Comparison of ENCODE assay signal across 9 cellular contexts in the genomic region with DNA sequence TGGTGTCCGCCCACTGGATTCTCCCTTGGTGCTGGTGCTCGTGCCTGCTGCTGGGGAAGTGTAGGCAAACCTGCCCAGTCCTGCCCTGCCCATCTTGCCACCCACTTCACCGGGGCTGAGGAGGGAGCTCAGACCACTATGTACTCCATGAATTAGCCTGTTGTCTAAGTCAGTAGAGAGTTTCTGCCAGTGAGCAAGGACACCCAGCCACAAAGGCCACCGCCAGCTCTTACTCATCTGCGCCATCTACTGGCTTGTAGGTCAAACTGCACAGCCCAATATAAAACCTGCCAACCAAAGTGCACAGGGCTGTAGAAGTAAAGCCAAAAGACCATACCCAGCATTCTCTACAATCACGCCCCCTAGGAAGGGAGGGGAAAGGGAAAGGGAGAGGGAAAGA.
A peak's percentile ranks its signal among the peaks of the same experiment; 100 is the strongest.
DNase-seq lines count a peak whose midpoint lies in the region; ATAC-seq and TF ChIP-seq lines count a peak whose summit lies in the region.
"Had no signal": no experiment of that assay in that cellular context is flagged by ENCODE, and none has a peak within 500 bp of the region (broad histone marks: within the 10 kb centered on the region; RNA-seq: fewer than 3 reads in every experiment).

No MANE protein-coding gene starts in this region.

- no peak overlapping the region for H3K4me3 ChIP-seq in A673 (ENCODE audit: low read depth, low read length, poor library complexity, severe bottlenecking)

- peaks cover 25% of the 10 kb centered on the region for H3K9me3 ChIP-seq in A673 (ENCODE audit: low read depth, low read length, poor library complexity, severe bottlenecking)

- H3K27me3 ChIP-seq in A673 (replicated peaks; ENCODE audit: insufficient read depth, low read depth, low read length, poor library complexity) (peaks cover 5% of the 10 kb centered on the region), foreskin keratinocyte (no peaks in the 10 kb centered on the region)
- H3K27me3 ChIP-seq: neutrophil had no signal

- H3K4me1 ChIP-seq in A673 (ENCODE audit: insufficient read depth, low read length, poor library complexity, severe bottlenecking) (no peaks in the 10 kb centered on the region), foreskin keratinocyte (no peaks in the 10 kb centered on the region)

- CTCF ChIA-PET in A673 (lab: Charles Lee), result no interaction called here

- POLR2A ChIA-PET in A673 (lab: Charles Lee; ENCODE audit: low non-redundant PET), result no interaction called here

- intact Hi-C loops in A673 (cut with micrococcal nuclease; ENCODE audit: unreplicated experiment), result no loop called here

- DNase-seq in A673 (ENCODE audit: low spot score), result peak; percentile 56
- no peak for DNase-seq in GM10266 (ENCODE audit: extremely low spot score)
- peak; percentile 13 for DNase-seq in RKO (ENCODE audit: low spot score)
- no peak for DNase-seq in foreskin keratinocyte
- DNase-seq in effector CD4-positive, alpha-beta T cell, result no peak

- no TSS peak for BruUV-seq in A673 (replicated peaks; lab: Mats Ljungman, UMichigan)

- ATAC-seq in foreskin keratinocyte, result peak; percentile 56
- ATAC-seq in HG03135 (IDR thresholded peaks at IDR 0.05; ENCODE audit: unreplicated experiment), result no peak
- no peak for ATAC-seq in GM21619 (IDR thresholded peaks at IDR 0.05; ENCODE audit: unreplicated experiment)
- ATAC-seq in HG02885 (IDR thresholded peaks at IDR 0.05; ENCODE audit: poor library complexity, unreplicated experiment), result no peak

- H3K36me3 ChIP-seq in A673 (ENCODE audit: insufficient read depth, low read length, poor library complexity, severe bottlenecking), result no peaks in the 10 kb centered on the region
- H3K36me3 ChIP-seq: neutrophil had no signal

- TF ChIP-seq CTCF in A673 (conservative IDR thresholded peaks at IDR 0.05; ENCODE audit: low read depth, low read length) (peak; percentile 63), GM10266 (IDR thresholded peaks at IDR 0.05; ENCODE audit: control insufficient read depth, insufficient read depth, low read depth, missing control alignments) (peak; percentile 34), foreskin keratinocyte (conservative IDR thresholded peaks at IDR 0.05) (peak; percentile 66)

- H3K27ac ChIP-seq in A673 (ENCODE audit: low read depth, low read length, poor library complexity, severe bottlenecking) (no peak overlapping the region), foreskin keratinocyte (no peak overlapping the region)
- H3K27ac ChIP-seq: neutrophil had no signal

Comparison
In these comparisons a context has a peak if more than half of its experiments do, and no peak if none do; other contexts are left out.
1. DNase-seq: peak in A673 (single experiment) and RKO (single experiment); none in GM10266 (single experiment), foreskin keratinocyte (0 of 2) and effector CD4-positive, alpha-beta T cell (single experiment).
2. Peak in every context shown above with its lines, with median percentiles within 50 percentile points of each other: CTCF ChIP-seq.